ENCODE assay signal across 15 cellular contexts in genomic region chr14:34328178-34328577, GRCh38.
DNase-seq lines count a peak whose midpoint lies in the region; ATAC-seq and TF ChIP-seq lines count a peak whose summit lies in the region.
"Had no signal": no experiment of that assay in that cellular context is flagged by ENCODE, and none has a peak within 500 bp of the region (broad histone marks: within the 10 kb centered on the region; RNA-seq: fewer than 3 reads in every experiment).

No MANE protein-coding gene starts in this region.

- no peak for ATAC-seq in IMR-90 (ENCODE audit: low read depth)

- no peaks in the 10 kb centered on the region for H3K79me1 ChIP-seq in IMR-90 (ENCODE audit: low read depth in 1 of 2, low read length in 2 of 2)
- H3K79me1 ChIP-seq in neuronal stem cell (ENCODE audit: low read depth, low read length) = no peaks in the 10 kb centered on the region

- H2BK20ac ChIP-seq in IMR-90 (ENCODE audit: low read depth, low read length) = no peak overlapping the region

- H3K56ac ChIP-seq in IMR-90 (ENCODE audit: extremely low read depth, insufficient read depth, low read length) = no peak overlapping the region

- H3K23ac ChIP-seq in IMR-90 (ENCODE audit: low read depth, low read length) (no peak overlapping the region), neuronal stem cell (ENCODE audit: low read depth, low read length, poor library complexity) (no peak overlapping the region)

- H2AFZ ChIP-seq in IMR-90 (replicated peaks; ENCODE audit: low read length, poor library complexity) (no peak overlapping the region), fibroblast of lung (ENCODE audit: low read length) (no peak overlapping the region), neuronal stem cell (ENCODE audit: low read length) (no peak overlapping the region)

- no peak overlapping the region for H4K91ac ChIP-seq in IMR-90 (ENCODE audit: insufficient read depth, low read depth, low read length)
- no peak overlapping the region for H4K91ac ChIP-seq in neuronal stem cell (ENCODE audit: low read depth, low read length, poor library complexity)

- H3K4me3 ChIP-seq in IMR-90 (ENCODE audit: insufficient read depth, low read depth, low read length) = no peak overlapping the region
- H3K4me3 ChIP-seq in fibroblast of lung (replicated peaks in 1 of 4; ENCODE audit: control extremely low read depth in 1 of 4, insufficient read depth in 1 of 4, low read depth in 3 of 4, low read length in 4 of 4) = no peak overlapping the region
- no peak overlapping the region for H3K4me3 ChIP-seq in neuronal stem cell (ENCODE audit: low read length in 2 of 2)
- H3K4me3 ChIP-seq in endodermal cell (ENCODE audit: low read length) = no peak overlapping the region

- H3K9me3 Mint-ChIP-seq in endodermal cell = no peaks in the 10 kb centered on the region
- H3K9me3 Mint-ChIP-seq: CD4-positive, CD25-positive, alpha-beta regulatory T cell; CD8-positive, alpha-beta memory T cell; H9 had no signal

- H2BK12ac ChIP-seq in neuronal stem cell (ENCODE audit: low read length) = no peak overlapping the region

- H4K8ac ChIP-seq in IMR-90 (ENCODE audit: low read depth in 2 of 2, low read length in 2 of 2) = no peak overlapping the region
- no peak overlapping the region for H4K8ac ChIP-seq in neuronal stem cell (ENCODE audit: low read depth, low read length)

- H4K20me1 ChIP-seq in IMR-90 (ENCODE audit: insufficient read depth, low read length) (no peaks in the 10 kb centered on the region), fibroblast of lung (ENCODE audit: control insufficient read depth, extremely low read depth, insufficient read depth, low read length) (no peaks in the 10 kb centered on the region)

- H2BK5ac ChIP-seq in IMR-90 (ENCODE audit: low read depth, low read length, poor library complexity, severe bottlenecking) (no peak overlapping the region), neuronal stem cell (ENCODE audit: low read length) (no peak overlapping the region)

- H3K4me3 Mint-ChIP-seq in endodermal cell = no peak overlapping the region
- H3K4me3 Mint-ChIP-seq: CD4-positive, CD25-positive, alpha-beta regulatory T cell; CD8-positive, alpha-beta memory T cell; H9 had no signal

- no TSS peak for BruUV-seq in IMR-90 (replicated peaks; lab: Mats Ljungman, UMichigan)

- H3K18ac ChIP-seq in IMR-90 (ENCODE audit: low read depth, low read length) (no peak overlapping the region), neuronal stem cell (ENCODE audit: low read length) (peak overlapping the region; percentile 12)

- no CpG with 5 or more reads among the region's 4 CpGs for WGBS in IMR-90 (ENCODE audit: extremely low coverage in 2 of 2, insufficient read length in 1 of 2), 2 experiments
- no CpG with 5 or more reads among the region's 4 CpGs for WGBS in neuronal stem cell (ENCODE audit: extremely low coverage in 2 of 2, insufficient read length in 2 of 2, insufficient replicate concordance in 1 of 2), 2 donors
- WGBS in endodermal cell (ENCODE audit: insufficient coverage in 1 of 2, insufficient read length in 1 of 2), 2 experiments = 88 to 94% methylated on average over 3 to 4 of the region's 4 CpGs

- intact Hi-C loops in IMR-90 (cut with micrococcal nuclease) = no loop called here

- in situ Hi-C loops in IMR-90 (cut with MboI; ENCODE audit: low sequenced_read_pairs) = no loop called here

- no peaks in the 10 kb centered on the region for H3K79me2 ChIP-seq in fibroblast of lung (ENCODE audit: control insufficient read depth, insufficient read depth, low read length)

- H3K36me3 ChIP-seq in IMR-90 (ENCODE audit: control insufficient read depth, insufficient read depth, low read length) (no peaks in the 10 kb centered on the region), fibroblast of lung (ENCODE audit: control insufficient read depth, insufficient read depth, low read length) (no peaks in the 10 kb centered on the region), neuronal stem cell (replicated peaks in 1 of 2; ENCODE audit: control insufficient read depth in 2 of 2, insufficient read depth in 2 of 2, low read length in 2 of 2) (no peaks in the 10 kb centered on the region), endodermal cell (ENCODE audit: control insufficient read depth, insufficient read depth, low read length) (no peaks in the 10 kb centered on the region)
- H3K36me3 ChIP-seq: BE2C had no signal

- H3K27ac Mint-ChIP-seq in endodermal cell = no peak overlapping the region
- H3K27ac Mint-ChIP-seq: CD4-positive, CD25-positive, alpha-beta regulatory T cell; CD8-positive, alpha-beta memory T cell; H9 had no signal

- no peak overlapping the region for H3K14ac ChIP-seq in IMR-90 (replicated peaks; ENCODE audit: low read depth, low read length)
- H3K14ac ChIP-seq in neuronal stem cell (ENCODE audit: low read length) = no peak overlapping the region

- H2AK5ac ChIP-seq in IMR-90 (ENCODE audit: low read depth, low read length) = no peak overlapping the region
- no peak overlapping the region for H2AK5ac ChIP-seq in neuronal stem cell (ENCODE audit: low read depth, low read length)

- H2BK15ac ChIP-seq in IMR-90 (ENCODE audit: low read depth, low read length) (no peak overlapping the region), neuronal stem cell (ENCODE audit: low read length) (no peak overlapping the region)

- H3K4me1 ChIP-seq in IMR-90 (ENCODE audit: control insufficient read depth, insufficient read depth, low read length) (peaks cover 3% of the 10 kb centered on the region; the same call in 1 of the 2 replicates), fibroblast of lung (ENCODE audit: control insufficient read depth, extremely low read depth, insufficient read depth, low read length) (no peaks in the 10 kb centered on the region), neuronal stem cell (ENCODE audit: control insufficient read depth in 2 of 2, insufficient read depth in 1 of 2, low read depth in 1 of 2, low read length in 2 of 2) (peaks cover 0 to 4% of the 10 kb centered on the region in 2 donors), endodermal cell (ENCODE audit: control insufficient read depth, insufficient read depth, low read length) (peaks cover 2% of the 10 kb centered on the region)
- H3K4me1 ChIP-seq: BE2C had no signal

- H2BK120ac ChIP-seq in IMR-90 (ENCODE audit: low read depth, low read length) = no peak overlapping the region
- no peak overlapping the region for H2BK120ac ChIP-seq in neuronal stem cell (ENCODE audit: low read depth, low read length)

- DNase-seq in IMR-90 (peak; percentile 7), NCI-H446 treated with DMSO at 0.1 percent for 48 hours (lab: John Stamatoyannopoulos, UW) (peak; percentile 55), fibroblast of lung (ENCODE audit: low read depth in 2 of 2) (peak; percentile 2 to 57), neuronal stem cell (ENCODE audit: low spot score) (no peak), DMS114 treated with DMSO at 0.1 percent for 48 hours (lab: John Stamatoyannopoulos, UW; ENCODE audit: unreplicated experiment) (no peak), glomerular visceral epithelial cell (ENCODE audit: extremely low spot score) (no peak), endodermal cell (no peak)
- DNase-seq: ACHN; BE2C; C1 segment of cervical spinal cord; CD4-positive, CD25-positive, alpha-beta regulatory T cell; CD8-positive, alpha-beta memory T cell; COR-L47; DMS 273 treated with DMSO at 0.1 percent for 48 hours; H9 had no signal

- TF ChIP-seq CTCF in IMR-90 (conservative IDR thresholded peaks at IDR 0.05; ENCODE audit: low read depth, low read length) = no peak
- no peak for TF ChIP-seq CTCF in fibroblast of lung (conservative IDR thresholded peaks at IDR 0.05 in 1 of 2, IDR thresholded peaks at IDR 0.05 in 1 of 2; ENCODE audit: low read depth in 1 of 2, low read length in 2 of 2)
- TF ChIP-seq CTCF in endodermal cell (conservative IDR thresholded peaks at IDR 0.05) = no peak

- H3K9ac ChIP-seq in IMR-90 (ENCODE audit: low read depth, low read length) (no peak overlapping the region), fibroblast of lung (ENCODE audit: insufficient read depth, low read length) (no peak overlapping the region), neuronal stem cell (ENCODE audit: low read depth, low read length, poor library complexity) (no peak overlapping the region), endodermal cell (ENCODE audit: extremely low read depth, low read length, poor library complexity, severe bottlenecking) (no peak overlapping the region)

- dilution Hi-C loops in IMR-90 (cut with HindIII; ENCODE audit: low sequenced_read_pairs, unreplicated experiment) = no loop called here

- H3K27ac ChIP-seq in IMR-90 (ENCODE audit: insufficient read depth, low read length) (no peak overlapping the region), fibroblast of lung (ENCODE audit: insufficient read depth, low read length) (no peak overlapping the region), neuronal stem cell (replicated peaks; ENCODE audit: low read length) (no peak overlapping the region), endodermal cell (ENCODE audit: low read depth, low read length) (no peak overlapping the region)

- H4K5ac ChIP-seq in IMR-90 (ENCODE audit: low read depth, low read length) = no peak overlapping the region

- no peaks in the 10 kb centered on the region for H3K27me3 Mint-ChIP-seq in endodermal cell (ENCODE audit: insufficient read depth)

- H2AK9ac ChIP-seq in IMR-90 (replicated peaks; ENCODE audit: low read depth, low read length, poor library complexity) = no peak overlapping the region

- H3K9me1 ChIP-seq in IMR-90 (ENCODE audit: insufficient read depth, low read length) = peaks cover 4% of the 10 kb centered on the region; the same call in 1 of the 2 replicates

- H3K4ac ChIP-seq in IMR-90 (ENCODE audit: low read depth, low read length) (no peak overlapping the region), neuronal stem cell (ENCODE audit: low read length) (no peak overlapping the region)

- no peak for TF ChIP-seq RAD21 in IMR-90 (IDR thresholded peaks at IDR 0.05; ENCODE audit: low read length)

- H3K4me1 Mint-ChIP-seq in endodermal cell = peaks cover 4% of the 10 kb centered on the region

- H3K9me3 ChIP-seq in IMR-90 (ENCODE audit: control insufficient read depth, insufficient read depth, low read length) (no peaks in the 10 kb centered on the region), fibroblast of lung (ENCODE audit: control insufficient read depth, insufficient read depth, low read depth, low read length) (no peaks in the 10 kb centered on the region), neuronal stem cell (replicated peaks in 1 of 2; ENCODE audit: control insufficient read depth in 2 of 2, insufficient read depth in 1 of 2, low read depth in 1 of 2, low read length in 2 of 2) (no peaks in the 10 kb centered on the region), endodermal cell (ENCODE audit: control insufficient read depth, low read length) (no peaks in the 10 kb centered on the region)
- H3K9me3 ChIP-seq: BE2C had no signal

- no peak for TF ChIP-seq POLR2A in IMR-90 (IDR thresholded peaks at IDR 0.05; ENCODE audit: low read depth, low read length)

- CTCF ChIA-PET in IMR-90 (lab: Yijun Ruan, JAX) = interaction anchor here (0.9 kb wide), 1 partner anchor 9 kb away, joined by 3 read pairs; no protein-coding TSS in a partner anchor

- no peaks in the 10 kb centered on the region for H3K36me3 Mint-ChIP-seq in endodermal cell (ENCODE audit: low read depth)
- H3K36me3 Mint-ChIP-seq: CD4-positive, CD25-positive, alpha-beta regulatory T cell; CD8-positive, alpha-beta memory T cell had no signal

- H3K4me2 ChIP-seq in IMR-90 (ENCODE audit: low read depth, low read length) (no peak overlapping the region), fibroblast of lung (ENCODE audit: extremely low read depth, insufficient read depth, low read length) (no peak overlapping the region), neuronal stem cell (ENCODE audit: insufficient read depth, low read length, poor library complexity, severe bottlenecking) (no peak overlapping the region)

- no peaks in the 10 kb centered on the region for H3K27me3 ChIP-seq in IMR-90 (ENCODE audit: control insufficient read depth, insufficient read depth, low read length)
- H3K27me3 ChIP-seq in fibroblast of lung (ENCODE audit: control insufficient read depth, insufficient read depth, low read length) = no peaks in the 10 kb centered on the region
- no peaks in the 10 kb centered on the region for H3K27me3 ChIP-seq in neuronal stem cell (ENCODE audit: control insufficient read depth in 3 of 3, insufficient read depth in 3 of 3, low read depth in 1 of 3, low read length in 3 of 3)
- no peaks in the 10 kb centered on the region for H3K27me3 ChIP-seq in endodermal cell (ENCODE audit: control insufficient read depth, insufficient read depth, low read length, poor library complexity, severe bottlenecking)
- H3K27me3 ChIP-seq: BE2C had no signal

- POLR2A ChIA-PET in IMR-90 (lab: Charles Lee; ENCODE audit: unreplicated experiment) = no interaction called here

Comparison
In these comparisons a context has a peak if more than half of its experiments do, and no peak if none do; other contexts are left out.
1. DNase-seq: peak in IMR-90 (single experiment), NCI-H446 treated with DMSO at 0.1 percent for 48 hours (single experiment) and fibroblast of lung (2 of 2); none in neuronal stem cell (single experiment), DMS114 treated with DMSO at 0.1 percent for 48 hours (single experiment), glomerular visceral epithelial cell (single experiment) and endodermal cell (single experiment).